ENCODE assay signal across 23 cellular contexts in genomic region chr2:80573950-80574349, GRCh38.
"Had no signal": no experiment of that assay in that cellular context is flagged by ENCODE, and none has a peak within 500 bp of the region (broad histone marks: within the 10 kb centered on the region; RNA-seq: fewer than 3 reads in every experiment).

No MANE protein-coding gene starts in this region.

- ATAC-seq: activated CD8-positive, alpha-beta T cell treated with anti-CD3 and anti-CD28 coated beads for 36 hours; activated naive CD4-positive, alpha-beta T cell treated with anti-CD3 and anti-CD28 coated beads, Interleukin-2, amount 50 U/mL, for 72 hours; heart right ventricle; left cardiac atrium; psoas muscle; stimulated activated memory B cell treated with anti-CD40 and anti-IgM and Interleukin-4, amounts not matched to agents 10 μg/mL and 1 μg/mL and 100 μg/mL, for 72 hours; stimulated activated naive CD8-positive, alpha-beta T cell treated with anti-CD3 and anti-CD28 coated beads, Interleukin-15, amount 100 ng/mL, for 72 hours; WTC11 had no signal

- H3K4me1 ChIP-seq: esophagus squamous epithelium, heart right ventricle, parathyroid adenoma, psoas muscle, right atrium auricular region, upper lobe of left lung, vagina had no signal

- H3K4me3 ChIP-seq: esophagus squamous epithelium, heart right ventricle, psoas muscle, right atrium auricular region, smooth muscle cell, upper lobe of left lung, vagina had no signal

- H3K27me3 ChIP-seq: esophagus squamous epithelium, heart right ventricle, right atrium auricular region, upper lobe of left lung, vagina had no signal

- H3K36me3 ChIP-seq: esophagus squamous epithelium, heart right ventricle, right atrium auricular region, upper lobe of left lung, vagina had no signal

- H3K9me3 ChIP-seq: esophagus squamous epithelium, heart right ventricle, psoas muscle, right atrium auricular region, upper lobe of left lung, vagina had no signal

- H3K27ac ChIP-seq: esophagus squamous epithelium, heart right ventricle, parathyroid adenoma, psoas muscle, right atrium auricular region, upper lobe of left lung, vagina had no signal

- DNase-seq: activated CD4-positive, alpha-beta T cell treated with anti-CD3 and anti-CD28 coated beads, Interleukin-2, amount 50 U/mL, for 1 hour; activated CD8-positive, alpha-beta T cell treated with anti-CD3 and anti-CD28 coated beads for 36 hours; activated naive CD4-positive, alpha-beta T cell; activated T-cell treated with anti-CD3 and anti-CD28 coated beads, Interleukin-2, amount 50 U/mL, for 48 hours; esophagus squamous epithelium; foreskin melanocyte; heart right ventricle; left cardiac atrium; mammary epithelial cell; psoas muscle; stimulated activated CD4-positive, alpha-beta T cell treated with anti-CD3 and anti-CD28 coated beads, Interleukin-1b, Interleukin-23, amount 100 ng/mL, for 48 hours; stimulated activated CD4-positive, alpha-beta T cell treated with anti-CD3 and anti-CD28 coated beads, Interleukin-4, amount 100 ng/mL, for 4 hours; stimulated activated CD8-positive, alpha-beta memory T cell treated with anti-CD3 and anti-CD28 coated beads, Interleukin-4, amount 100 ng/mL, for 48 hours; stimulated activated naive CD8-positive, alpha-beta T cell treated with anti-CD3 and anti-CD28 coated beads, Interleukin-15, amount 100 ng/mL, for 72 hours; T-helper 2 cell; upper lobe of left lung had no signal
